Comparison of ENCODE assay signal across 13 cellular contexts in genomic region chr1:89660086-89660946, GRCh38. TPM values are rescaled to one million over a fixed set of nuclear protein-coding genes. Genes with fewer than 3 reads are reported as not detected.
DNase-seq lines count a peak whose midpoint lies in the region; ATAC-seq and TF ChIP-seq lines count a peak whose summit lies in the region.
"Had no signal": no experiment of that assay in that cellular context is flagged by ENCODE, and none has a peak within 500 bp of the region (broad histone marks: within the 10 kb centered on the region; RNA-seq: fewer than 3 reads in every experiment).

No MANE protein-coding gene starts in this region.

- intact Hi-C loops in left cardiac atrium (cut with DNase I) (no loop called here), cardiac septum (cut with DNase I) (no loop called here), left ventricle myocardium superior (cut with micrococcal nuclease) (no loop called here), vagina (cut with DNase I) (no loop called here), body of pancreas (cut with DNase I) (no loop called here)

- H3K27me3 ChIP-seq in vagina (no peaks in the 10 kb centered on the region), body of pancreas (no peaks in the 10 kb centered on the region)
- H3K27me3 ChIP-seq: SJSA1 had no signal

- no peaks in the 10 kb centered on the region for H3K9me3 ChIP-seq in vagina
- H3K9me3 ChIP-seq in body of pancreas, result no peaks in the 10 kb centered on the region
- H3K9me3 ChIP-seq: SJSA1 had no signal

- H3K4me1 ChIP-seq in vagina (peaks cover 15% of the 10 kb centered on the region), body of pancreas (no peaks in the 10 kb centered on the region)

- 65 to 66% methylated on average over 3 of the region's 3 CpGs for WGBS in body of pancreas, 2 donors

- TF ChIP-seq CTCF in vagina (IDR thresholded peaks at IDR 0.05) (no peak), body of pancreas (IDR thresholded peaks at IDR 0.05) (no peak)

- H3K27ac Mint-ChIP-seq in activated naive CD4-positive, alpha-beta T cell treated with anti-CD3 and anti-CD28 coated beads, Interleukin-2, amount 50 U/mL, for 72 hours, result peak overlapping the region; percentile 11 to 60

- H3K4me3 ChIP-seq in vagina, result no peak overlapping the region
- H3K4me3 ChIP-seq in body of pancreas, result no peak overlapping the region
- H3K4me3 ChIP-seq: SJSA1 had no signal

- peak; percentile 9 to 60 for ATAC-seq in left cardiac atrium
- no peak for ATAC-seq in activated naive CD4-positive, alpha-beta T cell treated with anti-CD3 and anti-CD28 coated beads, Interleukin-2, amount 50 U/mL, for 72 hours
- peak; percentile 24 for ATAC-seq in left ventricle myocardium superior
- ATAC-seq in HG02642 (IDR thresholded peaks at IDR 0.05; ENCODE audit: poor library complexity, unreplicated experiment), result no peak
- ATAC-seq in body of pancreas, result no peak

- H3K36me3 ChIP-seq in vagina, result no peaks in the 10 kb centered on the region
- H3K36me3 ChIP-seq in body of pancreas (replicated peaks in 1 of 2; ENCODE audit: insufficient read depth in 1 of 2, low read depth in 2 of 2), result no peaks in the 10 kb centered on the region
- H3K36me3 ChIP-seq: SJSA1 had no signal

- TF ChIP-seq POLR2A in vagina (IDR thresholded peaks at IDR 0.05), result no peak
- TF ChIP-seq POLR2A in body of pancreas (IDR thresholded peaks at IDR 0.05), result no peak

- DNase-seq in left cardiac atrium (no peak), cardiac septum (ENCODE audit: low spot score) (no peak), left ventricle myocardium superior (no peak), vagina (ENCODE audit: extremely low spot score in 2 of 2) (no peak), body of pancreas (no peak), DMS53 treated with DMSO at 0.1 percent for 48 hours (lab: John Stamatoyannopoulos, UW; ENCODE audit: unreplicated experiment) (no peak)
- no peak for DNase-seq in activated naive CD4-positive, alpha-beta T cell treated with anti-CD3 and anti-CD28 coated beads, Interleukin-2, amount 50 U/mL, for 72 hours (ENCODE audit: low spot score in 2 of 2)
- DNase-seq: amygdala, naive B cell, NCI-H1417, small intestine had no signal

- H3K36me3 Mint-ChIP-seq in activated naive CD4-positive, alpha-beta T cell treated with anti-CD3 and anti-CD28 coated beads, Interleukin-2, amount 50 U/mL, for 72 hours, result peaks cover 22 to 45% of the 10 kb centered on the region in 2 donors

- H3K9me3 Mint-ChIP-seq in activated naive CD4-positive, alpha-beta T cell treated with anti-CD3 and anti-CD28 coated beads, Interleukin-2, amount 50 U/mL, for 72 hours, result peaks cover 4% of the 10 kb centered on the region in 2 donors

- H3K27ac ChIP-seq in vagina (peak overlapping the region; percentile 4), body of pancreas (no peak overlapping the region)
- H3K27ac ChIP-seq: SJSA1 had no signal

RNA-seq across cellular contexts. Expression of gene LRRC8C, which starts 27.4 kb away (rescaled TPM):
- total RNA-seq in left cardiac atrium, result 10 to 100 TPM in 1 of 2 donors, 1 to 10 TPM in 1; 8.4 to 14.4 TPM
- total RNA-seq in cardiac septum, result 8.3 TPM
- total RNA-seq in activated naive CD4-positive, alpha-beta T cell treated with anti-CD3 and anti-CD28 coated beads, Interleukin-2, amount 50 U/mL, for 72 hours, result 10 to 100 TPM; 27.0 to 31.7 TPM
- 6.8 TPM for total RNA-seq in left ventricle myocardium superior
- 5.4 TPM for total RNA-seq in vagina
- total RNA-seq in body of pancreas, result 1 to 10 TPM; 3.4 to 4.6 TPM

Comparison
In these comparisons a context has a peak if more than half of its experiments do, and no peak if none do; other contexts are left out.
1. ATAC-seq: peak in left cardiac atrium (2 of 2) and left ventricle myocardium superior (single experiment); none in activated naive CD4-positive, alpha-beta T cell treated with anti-CD3 and anti-CD28 coated beads, Interleukin-2, amount 50 U/mL, for 72 hours (0 of 2), HG02642 (single experiment) and body of pancreas (single experiment).